ENCODE assay signal across 9 cellular contexts in genomic region chr16:68367034-68367433, GRCh38. TPM values are rescaled to one million over a fixed set of nuclear protein-coding genes. Genes with fewer than 3 reads are reported as not detected.
DNase-seq lines count a peak whose midpoint lies in the region; ATAC-seq and TF ChIP-seq lines count a peak whose summit lies in the region.
"Had no signal": no experiment of that assay in that cellular context is flagged by ENCODE, and none has a peak within 500 bp of the region (broad histone marks: within the 10 kb centered on the region; RNA-seq: fewer than 3 reads in every experiment).

No MANE protein-coding gene starts in this region.

- H3K4me2 ChIP-seq in H9 (ENCODE audit: insufficient read depth, insufficient read length, low read length), result no peak overlapping the region
- no peak overlapping the region for H3K4me2 ChIP-seq in osteoblast (ENCODE audit: insufficient read depth, low read length)

- POLR2A ChIA-PET in CD4-positive, alpha-beta memory T cell (lab: Charles Lee; ENCODE audit: partially characterized antibody), result no interaction called here

- H2BK15ac ChIP-seq in H9 (ENCODE audit: low read depth, low read length), result no peak overlapping the region

- CTCF ChIA-PET in CD4-positive, alpha-beta memory T cell (lab: Charles Lee; ENCODE audit: partially characterized antibody), result interaction anchor here (1.0 to 4.1 kb wide), 6 partner anchors 10 to 143 kb away, joined by 3 to 14 read pairs (median 5); no protein-coding TSS in a partner anchor

- no peak overlapping the region for H3K23ac ChIP-seq in H9 (ENCODE audit: insufficient read length, low read depth, low read length)

- H3K27ac ChIP-seq in CD4-positive, alpha-beta memory T cell (ENCODE audit: low read depth, low read length), result no peak overlapping the region
- H3K27ac ChIP-seq in H9 (ENCODE audit: insufficient read length, low read depth, low read length) (no peak overlapping the region), osteoblast (ENCODE audit: low read depth, low read length) (no peak overlapping the region)

- no peak overlapping the region for H2BK5ac ChIP-seq in H9 (ENCODE audit: insufficient read length, low read length)

- H4K91ac ChIP-seq in H9 (ENCODE audit: insufficient read length, low read depth, low read length), result no peak overlapping the region

- H3K4me1 Mint-ChIP-seq in CD4-positive, alpha-beta memory T cell, result peaks cover 21 to 64% (median 45%) of the 10 kb centered on the region in 4 donors
- peaks cover 25 to 48% of the 10 kb centered on the region in 2 experiments for H3K4me1 Mint-ChIP-seq in H9

- no peak overlapping the region for H3K18ac ChIP-seq in H9 (ENCODE audit: insufficient read length, low read depth, low read length)

- no peaks in the 10 kb centered on the region for H3K9me3 Mint-ChIP-seq in CD4-positive, alpha-beta memory T cell
- no peaks in the 10 kb centered on the region for H3K9me3 Mint-ChIP-seq in H9

- no peak overlapping the region for H4K8ac ChIP-seq in H9 (replicated peaks; ENCODE audit: insufficient read length, low read depth, low read length)

- H3K27me3 Mint-ChIP-seq in CD4-positive, alpha-beta memory T cell, result no peaks in the 10 kb centered on the region
- H3K27me3 Mint-ChIP-seq in H9 (ENCODE audit: low read depth), result peaks cover 8% of the 10 kb centered on the region

- no peaks in the 10 kb centered on the region for H3K79me2 ChIP-seq in H9 (ENCODE audit: insufficient read depth, low read length)
- H3K79me2 ChIP-seq in osteoblast (ENCODE audit: insufficient read depth, low read length), result no peaks in the 10 kb centered on the region

- H2AFZ ChIP-seq in H9 (ENCODE audit: low read length) (no peak overlapping the region), osteoblast (ENCODE audit: low read length) (no peak overlapping the region)

- ATAC-seq in GM18502 (IDR thresholded peaks at IDR 0.05; ENCODE audit: poor library complexity, unreplicated experiment), result no peak
- no peak for ATAC-seq in HG02970 (IDR thresholded peaks at IDR 0.05; ENCODE audit: low FRiP score, unreplicated experiment)

- H3K4me3 Mint-ChIP-seq in CD4-positive, alpha-beta memory T cell, result peak overlapping the region in 3 of 8 donors; percentile 7 to 39 (median 20)
- H3K4me3 Mint-ChIP-seq in H9, result no peak overlapping the region

- WGBS in H9 (ENCODE audit: extremely low coverage, insufficient read length, low lambda C conversion rate), result no CpG with 5 or more reads among the region's 13 CpGs

- H2BK120ac ChIP-seq in H9 (ENCODE audit: low read depth, low read length, poor library complexity, severe bottlenecking), result no peak overlapping the region

- no peak overlapping the region for H4K5ac ChIP-seq in H9 (ENCODE audit: insufficient read length, low read depth, low read length)

- H3K36me3 ChIP-seq in CD4-positive, alpha-beta memory T cell (ENCODE audit: insufficient read depth, low read length), result no peaks in the 10 kb centered on the region
- H3K36me3 ChIP-seq in osteoblast (ENCODE audit: insufficient read depth, low read length), result no peaks in the 10 kb centered on the region

- no peaks in the 10 kb centered on the region for H3K27me3 ChIP-seq in CD4-positive, alpha-beta memory T cell (ENCODE audit: insufficient read depth, low read length)
- H3K27me3 ChIP-seq in H9 (ENCODE audit: insufficient read depth, low read length) (no peaks in the 10 kb centered on the region), osteoblast (ENCODE audit: insufficient read depth, low read length) (no peaks in the 10 kb centered on the region)

- H3T11ph ChIP-seq in H9 (ENCODE audit: low read length), result no peak overlapping the region

- no peak overlapping the region for H2AK5ac ChIP-seq in H9 (ENCODE audit: insufficient read length, low read length)

- intact Hi-C loops in CD4-positive, alpha-beta memory T cell (cut with micrococcal nuclease), result no loop called here

- DNase-seq in CD4-positive, alpha-beta memory T cell, result peak; percentile 30 to 42 (median 34)
- peak; percentile 78 for DNase-seq in H9
- peak; percentile 49 for DNase-seq in SK-MEL-5 (ENCODE audit: low read depth, low spot score)
- peak; percentile 30 for DNase-seq in effector CD4-positive, alpha-beta T cell
- no peak for DNase-seq in osteoblast (ENCODE audit: insufficient read length, low spot score, missing footprints)
- no peak for DNase-seq in activated effector memory CD4-positive, alpha-beta T cell treated with Interleukin-2 at 50 U/mL for 16 hours
- DNase-seq: left cardiac atrium had no signal

- H3K23me2 ChIP-seq in H9 (ENCODE audit: insufficient read length, low read depth, low read length, poor library complexity, severe bottlenecking), result no peaks in the 10 kb centered on the region

- H3K36me3 Mint-ChIP-seq in CD4-positive, alpha-beta memory T cell, result no peaks in the 10 kb centered on the region
- H3K36me3 Mint-ChIP-seq in H9 (ENCODE audit: insufficient read depth in 1 of 3, low read depth in 3 of 3), result no peaks in the 10 kb centered on the region

- H4K20me1 ChIP-seq in H9 (ENCODE audit: control insufficient read depth, insufficient read depth, insufficient read length), result no peaks in the 10 kb centered on the region
- H4K20me1 ChIP-seq in osteoblast (ENCODE audit: insufficient read depth, low read length), result no peaks in the 10 kb centered on the region

- no peak overlapping the region for H3K14ac ChIP-seq in H9 (ENCODE audit: insufficient read depth, low read length)

- H3K79me1 ChIP-seq in H9 (ENCODE audit: insufficient read depth, low read depth, low read length, poor library complexity, severe bottlenecking), result no peaks in the 10 kb centered on the region

- peak; percentile 79 for TF ChIP-seq CTCF in H9 (conservative IDR thresholded peaks at IDR 0.05)
- TF ChIP-seq CTCF in osteoblast (IDR thresholded peaks at IDR 0.05; ENCODE audit: extremely low read depth, low read depth, low read length), result peak; percentile 48

- H3K9ac ChIP-seq in H9 (ENCODE audit: extremely low read depth, insufficient read length, low read length), result no peak overlapping the region

- peaks cover 57% of the 10 kb centered on the region for H3K4me1 ChIP-seq in CD4-positive, alpha-beta memory T cell (ENCODE audit: insufficient read depth, low read length)
- H3K4me1 ChIP-seq in H9 (ENCODE audit: insufficient read depth, low read length), result no peaks in the 10 kb centered on the region
- peaks cover 11% of the 10 kb centered on the region for H3K4me1 ChIP-seq in osteoblast (ENCODE audit: insufficient read depth, low read length)

- no peak overlapping the region for H2BK20ac ChIP-seq in H9 (ENCODE audit: low read depth, low read length, poor library complexity, severe bottlenecking)

- H3K56ac ChIP-seq in H9 (ENCODE audit: insufficient read length, low read depth, low read length), result no peak overlapping the region

- H3K4ac ChIP-seq in H9 (ENCODE audit: low read depth, low read length), result no peak overlapping the region

- H3K9me3 ChIP-seq in CD4-positive, alpha-beta memory T cell (ENCODE audit: control insufficient read depth in 1 of 2, low read length in 2 of 2), result no peaks in the 10 kb centered on the region
- H3K9me3 ChIP-seq in H9 (ENCODE audit: control insufficient read depth, low read depth, low read length) (no peaks in the 10 kb centered on the region), osteoblast (ENCODE audit: low read depth, low read length) (no peaks in the 10 kb centered on the region)

- no peak overlapping the region for H2BK12ac ChIP-seq in H9 (ENCODE audit: insufficient read length, low read depth, low read length)

- H3K4me3 ChIP-seq in CD4-positive, alpha-beta memory T cell (ENCODE audit: low read length in 2 of 2), result no peak overlapping the region
- H3K4me3 ChIP-seq in osteoblast (ENCODE audit: insufficient read depth, low read length), result no peak overlapping the region

- H3K27ac Mint-ChIP-seq in CD4-positive, alpha-beta memory T cell, result peak overlapping the region in 1 of 7 donors; percentile 52
- H3K27ac Mint-ChIP-seq in H9, result no peak overlapping the region

- in situ Hi-C loops in SK-MEL-5 (cut with HindIII; ENCODE audit: low pct_unique_long_range_greater_than_20kb, low sequenced_read_pairs), result no loop called here

RNA-seq across cellular contexts. Expression of gene PRMT7, which starts 56.2 kb away (rescaled TPM):
- total RNA-seq in CD4-positive, alpha-beta memory T cell, result 100 to 1,000 TPM in 1 of 2 experiments, 10 to 100 TPM in 1; 98.4 to 104 TPM
- 10 to 100 TPM; 28.3 to 30.6 TPM for polyA plus RNA-seq in CD4-positive, alpha-beta memory T cell
- total RNA-seq in H9 (2021) (56.6 and 57.8 TPM in 2 replicates), osteoblast (35.4 and 36.9 TPM in 2 replicates)
- total RNA-seq in SK-MEL-5 (2014; rRNA removed; shearing (Covaris generic)), result 53.5 and 56.6 TPM in 2 replicates
- polyA plus RNA-seq in SK-MEL-5 (2015; cell fraction: cytosol; rRNA removed), result 53.7 and 70.5 TPM in 2 replicates
- polyA plus RNA-seq in SK-MEL-5 (2015; cell fraction: nucleus; rRNA removed), result 422 and 434 TPM in 2 replicates

RNA-seq across cellular contexts. Expression of gene SLC7A6OS, which starts 56.3 kb away (rescaled TPM):
- total RNA-seq in CD4-positive, alpha-beta memory T cell, result 10 to 100 TPM; 51.9 to 55.8 TPM
- 10 to 100 TPM; 22.4 to 25.2 TPM for polyA plus RNA-seq in CD4-positive, alpha-beta memory T cell
- 21.1 and 24.5 TPM in 2 replicates for total RNA-seq in H9 (2021)
- 20.2 and 21.9 TPM in 2 replicates for total RNA-seq in SK-MEL-5 (2014; rRNA removed; shearing (Covaris generic))
- 10.6 and 11.3 TPM in 2 replicates for polyA plus RNA-seq in SK-MEL-5 (2015; cell fraction: cytosol; rRNA removed)
- polyA plus RNA-seq in SK-MEL-5 (2015; cell fraction: nucleus; rRNA removed), result 24.9 and 25.0 TPM in 2 replicates
- 12.1 and 12.3 TPM in 2 replicates for total RNA-seq in osteoblast

Comparison
In these comparisons a context has a peak if more than half of its experiments do, and no peak if none do; other contexts are left out.
1. DNase-seq: peak in CD4-positive, alpha-beta memory T cell (5 of 5), H9 (single experiment), SK-MEL-5 (single experiment) and effector CD4-positive, alpha-beta T cell (single experiment); none in osteoblast (single experiment) and activated effector memory CD4-positive, alpha-beta T cell treated with Interleukin-2 at 50 U/mL for 16 hours (single experiment).